14 cellular contexts compared by ENCODE assay signal in genomic region chr13:23654111-23655110, GRCh38.
A peak's percentile ranks its signal among the peaks of the same experiment; 100 is the strongest.
DNase-seq lines count a peak whose midpoint lies in the region; ATAC-seq and TF ChIP-seq lines count a peak whose summit lies in the region.
"Had no signal": no experiment of that assay in that cellular context is flagged by ENCODE, and none has a peak within 500 bp of the region (broad histone marks: within the 10 kb centered on the region; RNA-seq: fewer than 3 reads in every experiment).

No MANE protein-coding gene starts in this region.

- H3K9ac ChIP-seq in MM.1S (ENCODE audit: low read length) = no peak overlapping the region

- WGBS in esophagus squamous epithelium, 2 donors = 45 to 69% methylated on average over 4 to 6 of the region's 11 CpGs
- 56% methylated on average over 1 of the region's 11 CpGs for WGBS in right lobe of liver (ENCODE audit: insufficient coverage, low coverage, low lambda C conversion rate, missing lambda C conversion rate)

- H3K27ac ChIP-seq in esophagus squamous epithelium = peak overlapping the region; percentile 37 to 60 (median 49)
- no peak overlapping the region for H3K27ac ChIP-seq in right lobe of liver
- no peak overlapping the region for H3K27ac ChIP-seq in MM.1S (ENCODE audit: low read length)

- TF ChIP-seq POLR2A in esophagus squamous epithelium (IDR thresholded peaks at IDR 0.05) (no peak), right lobe of liver (IDR thresholded peaks at IDR 0.05) (no peak)

- ATAC-seq in right lobe of liver (peak; percentile 77 to 93 (median 89)), HG03159 (IDR thresholded peaks at IDR 0.05; ENCODE audit: unreplicated experiment) (no peak), HG03442 (IDR thresholded peaks at IDR 0.05; ENCODE audit: unreplicated experiment) (no peak)
- ATAC-seq: SK-N-SH treated with all-trans-retinoic acid at 6 μM for 48 hours had no signal

- H4K20me1 ChIP-seq in MM.1S (ENCODE audit: insufficient read depth, low read length) = no peaks in the 10 kb centered on the region

- TF ChIP-seq CTCF in esophagus squamous epithelium (IDR thresholded peaks at IDR 0.05) (no peak), right lobe of liver (IDR thresholded peaks at IDR 0.05) (no peak), MM.1S (IDR thresholded peaks at IDR 0.05; ENCODE audit: low read length) (no peak)

- H3K27me3 ChIP-seq in MG63 (no peaks in the 10 kb centered on the region), esophagus squamous epithelium (no peaks in the 10 kb centered on the region), right lobe of liver (no peaks in the 10 kb centered on the region), MM.1S (replicated peaks; ENCODE audit: insufficient read depth, low read length) (no peaks in the 10 kb centered on the region)

- H3K4me2 ChIP-seq in MM.1S (ENCODE audit: low read depth, low read length) = no peak overlapping the region

- H3K4me1 ChIP-seq in esophagus squamous epithelium (peaks cover 9 to 42% (median 13%) of the 10 kb centered on the region in 3 donors), right lobe of liver (no peaks in the 10 kb centered on the region), MM.1S (ENCODE audit: low read length) (no peaks in the 10 kb centered on the region)

- H3K36me3 ChIP-seq in MG63 (no peaks in the 10 kb centered on the region), esophagus squamous epithelium (no peaks in the 10 kb centered on the region), right lobe of liver (no peaks in the 10 kb centered on the region), MM.1S (replicated peaks; ENCODE audit: insufficient read depth, low read length) (no peaks in the 10 kb centered on the region)

- DNase-seq in AG08396 (ENCODE audit: low spot score) = peak; percentile 49
- DNase-seq in MG63 = peak; percentile 66
- no peak for DNase-seq in esophagus squamous epithelium (lab: John Stamatoyannopoulos, UW)
- DNase-seq in right lobe of liver = no peak
- no peak for DNase-seq in MM.1S
- DNase-seq in AML-193 (lab: John Stamatoyannopoulos, UW) = no peak
- DNase-seq: activated CD4-positive, alpha-beta T cell treated with anti-CD3 and anti-CD28 coated beads for 48 hours; HCEC 1CT; NCI-H1694 treated with DMSO at 0.1 percent for 48 hours; NCI-H82; nucleus accumbens had no signal

- H3K4me3 ChIP-seq in MG63 = no peak overlapping the region
- H3K4me3 ChIP-seq in esophagus squamous epithelium = no peak overlapping the region
- H3K4me3 ChIP-seq in right lobe of liver = no peak overlapping the region
- no peak overlapping the region for H3K4me3 ChIP-seq in MM.1S (ENCODE audit: low read length)

- H3K9me3 ChIP-seq in MG63 = no peaks in the 10 kb centered on the region
- H3K9me3 ChIP-seq in esophagus squamous epithelium = no peaks in the 10 kb centered on the region
- no peaks in the 10 kb centered on the region for H3K9me3 ChIP-seq in right lobe of liver
- no peaks in the 10 kb centered on the region for H3K9me3 ChIP-seq in MM.1S (replicated peaks; ENCODE audit: insufficient read depth, low read length)

- intact Hi-C loops in esophagus squamous epithelium (cut with DNase I) (no loop called here), right lobe of liver (cut with DNase I) (no loop called here)

- no peaks in the 10 kb centered on the region for H3K79me2 ChIP-seq in MM.1S (ENCODE audit: low read length)

- H2AFZ ChIP-seq in MM.1S (ENCODE audit: low read length) = no peak overlapping the region

- no peaks in the 10 kb centered on the region for H3K9me2 ChIP-seq in MM.1S (replicated peaks; ENCODE audit: insufficient read depth, low read length)

- H3F3A ChIP-seq in MM.1S (ENCODE audit: insufficient read depth, low read length) = no peaks in the 10 kb centered on the region

Comparison
In these comparisons a context has a peak if more than half of its experiments do, and no peak if none do; other contexts are left out.
1. DNase-seq: peak in AG08396 (single experiment) and MG63 (single experiment); none in esophagus squamous epithelium (single experiment), right lobe of liver (0 of 3), MM.1S (single experiment) and AML-193 (0 of 2).
2. H3K27ac ChIP-seq: peak in esophagus squamous epithelium (4 of 4); none in right lobe of liver (0 of 3) and MM.1S (single experiment).
3. ATAC-seq: peak in right lobe of liver (4 of 4); none in HG03159 (single experiment) and HG03442 (single experiment).